In genomic region chr1:231778009-231778719, GRCh38 we compare ENCODE assay signal across 10 cellular contexts.
DNase-seq lines count a peak whose midpoint lies in the region; ATAC-seq, FAIRE-seq and TF ChIP-seq lines count a peak whose summit lies in the region.
"Had no signal": no experiment of that assay in that cellular context is flagged by ENCODE, and none has a peak within 500 bp of the region (broad histone marks: within the 10 kb centered on the region; RNA-seq: fewer than 3 reads in every experiment).

No MANE protein-coding gene starts in this region.

- no peak overlapping the region for H3K4me3 ChIP-seq in right lobe of liver
- no peak overlapping the region for H3K4me3 ChIP-seq in HepG2 (replicated peaks in 1 of 3; ENCODE audit: insufficient read depth in 1 of 3, low read depth in 2 of 3, low read length in 3 of 3)
- H3K4me3 ChIP-seq in cardiac fibroblast (replicated peaks in 1 of 2; ENCODE audit: low read depth in 2 of 2, low read length in 2 of 2): no peak overlapping the region
- H3K4me3 ChIP-seq in lower leg skin (ENCODE audit: low read depth, poor library complexity, severe bottlenecking): no peak overlapping the region
- H3K4me3 ChIP-seq in neuronal stem cell (ENCODE audit: low read length in 2 of 2): no peak overlapping the region
- H3K4me3 ChIP-seq in A673 (ENCODE audit: low read depth, low read length, poor library complexity, severe bottlenecking): no peak overlapping the region

- H3K4ac ChIP-seq in neuronal stem cell (ENCODE audit: low read length): no peak overlapping the region

- intact Hi-C loops in right lobe of liver (cut with DNase I): no loop called here
- intact Hi-C loops in HepG2 (cut with micrococcal nuclease; ENCODE audit: unreplicated experiment): no loop called here
- intact Hi-C loops in lower leg skin (cut with DNase I; ENCODE audit: low total_unique reads): no loop called here
- intact Hi-C loops in A673 (cut with micrococcal nuclease; ENCODE audit: unreplicated experiment): no loop called here

- no peaks in the 10 kb centered on the region for H3K79me1 ChIP-seq in neuronal stem cell (ENCODE audit: low read depth, low read length)

- H4K8ac ChIP-seq in neuronal stem cell (ENCODE audit: low read depth, low read length): no peak overlapping the region

- no TSS peak for BruUV-seq in HepG2 (replicated peaks; lab: Mats Ljungman, UMichigan)
- BruUV-seq in A673 (replicated peaks; lab: Mats Ljungman, UMichigan): no TSS peak

- H3K9me3 ChIP-seq in right lobe of liver (no peaks in the 10 kb centered on the region), HepG2 (ENCODE audit: low read length) (no peaks in the 10 kb centered on the region), neuronal stem cell (replicated peaks in 1 of 2; ENCODE audit: control insufficient read depth in 2 of 2, insufficient read depth in 1 of 2, low read depth in 1 of 2, low read length in 2 of 2) (peaks cover 0 to 4% of the 10 kb centered on the region in 2 donors), A673 (ENCODE audit: low read depth, low read length, poor library complexity, severe bottlenecking) (no peaks in the 10 kb centered on the region)
- H3K9me3 ChIP-seq: BE2C had no signal

- H3K36me3 ChIP-seq in right lobe of liver (no peaks in the 10 kb centered on the region), HepG2 (replicated peaks in 1 of 2; ENCODE audit: control insufficient read depth in 1 of 2, insufficient read depth in 2 of 2, low read length in 2 of 2) (peaks cover 2 to 3% of the 10 kb centered on the region in 2 experiments; a peak in 2 of 5 replicates), neuronal stem cell (replicated peaks in 1 of 2; ENCODE audit: control insufficient read depth in 2 of 2, insufficient read depth in 2 of 2, low read length in 2 of 2) (no peaks in the 10 kb centered on the region), A673 (ENCODE audit: insufficient read depth, low read length, poor library complexity, severe bottlenecking) (no peaks in the 10 kb centered on the region)
- H3K36me3 ChIP-seq: BE2C had no signal

- peak; percentile 48 to 65 (median 54) for ATAC-seq in right lobe of liver
- ATAC-seq in HepG2: no peak
- no peak for ATAC-seq in HG03025 (IDR thresholded peaks at IDR 0.05; ENCODE audit: low FRiP score, unreplicated experiment)
- ATAC-seq: activated T-cell treated with anti-CD3 and anti-CD28 coated beads, Interleukin-2, amount 50 U/mL, for 72 hours had no signal

- H3K9ac ChIP-seq in HepG2 (ENCODE audit: insufficient read depth, low read depth, low read length) (no peak overlapping the region), neuronal stem cell (ENCODE audit: low read depth, low read length, poor library complexity) (no peak overlapping the region)

- in situ Hi-C loops in HepG2 (cut with HindIII; ENCODE audit: extremely low pct_ligation_motif_present, low pct_unique_long_range_greater_than_20kb): no loop called here

- WGBS in right lobe of liver (ENCODE audit: insufficient coverage, low coverage, low lambda C conversion rate, missing lambda C conversion rate): 52% methylated on average over 9 of the region's 9 CpGs
- WGBS in HepG2 (ENCODE audit: low lambda C conversion rate): 83% methylated on average over 9 of the region's 9 CpGs
- WGBS in lower leg skin, 2 donors: 33 to 39% methylated on average over 9 of the region's 9 CpGs
- no CpG with 5 or more reads among the region's 9 CpGs for WGBS in neuronal stem cell (ENCODE audit: extremely low coverage in 2 of 2, insufficient read length in 2 of 2, insufficient replicate concordance in 1 of 2), 2 donors

- H3K18ac ChIP-seq in neuronal stem cell (ENCODE audit: low read length): no peak overlapping the region

- no peak for TF ChIP-seq POLR2A in right lobe of liver (IDR thresholded peaks at IDR 0.05)
- no peak for TF ChIP-seq POLR2A in HepG2 (IDR thresholded peaks at IDR 0.05; ENCODE audit: insufficient read depth in 1 of 2, low read depth in 2 of 2, low read length in 2 of 2)
- TF ChIP-seq POLR2A in lower leg skin (IDR thresholded peaks at IDR 0.05): no peak

- H3K14ac ChIP-seq in neuronal stem cell (ENCODE audit: low read length): no peak overlapping the region

- no peak overlapping the region for H2BK5ac ChIP-seq in neuronal stem cell (ENCODE audit: low read length)

- no peaks in the 10 kb centered on the region for H3K79me2 ChIP-seq in HepG2 (ENCODE audit: insufficient read depth, low read length)

- POLR2A ChIA-PET in HepG2 (lab: Yijun Ruan, JAX): no interaction called here
- POLR2A ChIA-PET in A673 (lab: Charles Lee; ENCODE audit: low non-redundant PET): no interaction called here

- H2BK15ac ChIP-seq in neuronal stem cell (ENCODE audit: low read length): no peak overlapping the region

- FAIRE-seq in HepG2 (lab: Jason Lieb, UNC): no peak

- no peak overlapping the region for H2BK12ac ChIP-seq in neuronal stem cell (ENCODE audit: low read length)

- H4K20me1 ChIP-seq in HepG2 (ENCODE audit: insufficient read depth, low read length): no peaks in the 10 kb centered on the region

- H4K91ac ChIP-seq in neuronal stem cell (ENCODE audit: low read depth, low read length, poor library complexity): no peak overlapping the region

- H3K27me3 ChIP-seq in right lobe of liver: no peaks in the 10 kb centered on the region
- no peaks in the 10 kb centered on the region for H3K27me3 ChIP-seq in HepG2 (ENCODE audit: control insufficient read depth in 1 of 2, insufficient read depth in 2 of 2, low read length in 2 of 2)
- no peaks in the 10 kb centered on the region for H3K27me3 ChIP-seq in neuronal stem cell (ENCODE audit: control insufficient read depth in 3 of 3, insufficient read depth in 3 of 3, low read depth in 1 of 3, low read length in 3 of 3)
- no peaks in the 10 kb centered on the region for H3K27me3 ChIP-seq in A673 (replicated peaks; ENCODE audit: insufficient read depth, low read depth, low read length, poor library complexity)
- H3K27me3 ChIP-seq: BE2C had no signal

- DNase-seq in right lobe of liver: no peak
- DNase-seq in HepG2 (ENCODE audit: low spot score): no peak
- DNase-seq in cardiac fibroblast (ENCODE audit: low read depth in 2 of 2): peak; percentile 48 to 54
- peak; percentile 69 to 88 for DNase-seq in lower leg skin (ENCODE audit: low spot score in 2 of 2)
- no peak for DNase-seq in stimulated activated CD4-positive, alpha-beta T cell treated with anti-CD3 and anti-CD28 coated beads, Interleukin-2, amount 100 ng/mL, for 24 hours
- DNase-seq in neuronal stem cell (ENCODE audit: low spot score): no peak
- no peak for DNase-seq in A673 (ENCODE audit: low spot score)
- DNase-seq: activated T-cell treated with anti-CD3 and anti-CD28 coated beads, Interleukin-2, amount 50 U/mL, for 72 hours; BE2C had no signal

- no peak overlapping the region for H2BK120ac ChIP-seq in neuronal stem cell (ENCODE audit: low read depth, low read length)

- H3K27ac ChIP-seq in right lobe of liver (peak overlapping the region in 1 of 3 donors; percentile 38), HepG2 (ENCODE audit: extremely low read length, insufficient read depth, low read length) (no peak overlapping the region), neuronal stem cell (replicated peaks; ENCODE audit: low read length) (no peak overlapping the region), A673 (ENCODE audit: low read depth, low read length, poor library complexity, severe bottlenecking) (no peak overlapping the region)

- no peak for TF ChIP-seq RAD21 in HepG2 (CRISPR knock-in tag; IDR thresholded peaks at IDR 0.05)

- H3K4me2 ChIP-seq in HepG2 (ENCODE audit: low read depth, low read length) (no peak overlapping the region), neuronal stem cell (ENCODE audit: insufficient read depth, low read length, poor library complexity, severe bottlenecking) (no peak overlapping the region)

- no peak overlapping the region for H3K23ac ChIP-seq in neuronal stem cell (ENCODE audit: low read depth, low read length, poor library complexity)

- CTCF ChIA-PET in HepG2 (lab: Yijun Ruan, JAX; ENCODE audit: low intra/inter-chr PET ratio, low total read pairs) (no interaction called here), A673 (lab: Charles Lee) (interaction anchor here (1.0 kb wide), 1 partner anchor 21 kb away, joined by 3 read pairs; no protein-coding TSS in a partner anchor)

- TF ChIP-seq EP300 in HepG2 (IDR thresholded peaks at IDR 0.05; ENCODE audit: low read depth in 2 of 2, low read length in 2 of 2) (no peak), HepG2 (CRISPR knock-in tag; IDR thresholded peaks at IDR 0.05; ENCODE audit: borderline replicate concordance) (no peak)

- H3K4me1 ChIP-seq in right lobe of liver: no peaks in the 10 kb centered on the region
- no peaks in the 10 kb centered on the region for H3K4me1 ChIP-seq in HepG2 (ENCODE audit: insufficient read depth, low read length)
- peaks cover 0 to 1% of the 10 kb centered on the region in 2 donors for H3K4me1 ChIP-seq in neuronal stem cell (ENCODE audit: control insufficient read depth in 2 of 2, insufficient read depth in 1 of 2, low read depth in 1 of 2, low read length in 2 of 2)
- H3K4me1 ChIP-seq in A673 (ENCODE audit: insufficient read depth, low read length, poor library complexity, severe bottlenecking): no peaks in the 10 kb centered on the region
- H3K4me1 ChIP-seq: BE2C had no signal

- TF ChIP-seq CTCF in right lobe of liver (IDR thresholded peaks at IDR 0.05) (no peak), HepG2 (CRISPR knock-in tag; IDR thresholded peaks at IDR 0.05) (no peak), cardiac fibroblast (IDR thresholded peaks at IDR 0.05; ENCODE audit: low read depth, low read length) (no peak), lower leg skin (IDR thresholded peaks at IDR 0.05) (no peak), A673 (conservative IDR thresholded peaks at IDR 0.05; ENCODE audit: low read depth, low read length) (no peak)

- no peak overlapping the region for H2AFZ ChIP-seq in HepG2 (ENCODE audit: low read length)
- H2AFZ ChIP-seq in neuronal stem cell (ENCODE audit: low read length): no peak overlapping the region

- H2AK5ac ChIP-seq in neuronal stem cell (ENCODE audit: low read depth, low read length): no peak overlapping the region

TF ChIP-seq in HepG2, 621 proteins besides CTCF, POLR2A, EP300 and RAD21 (continues in another document):
- TF ChIP-seq BATF2 (CRISPR knock-in tag; IDR thresholded peaks at IDR 0.05) (no peak), REL (CRISPR knock-in tag; conservative IDR thresholded peaks at IDR 0.05) (no peak)

Comparison
In these comparisons a context has a peak if more than half of its experiments do, and no peak if none do; other contexts are left out.
1. ATAC-seq: peak in right lobe of liver (4 of 4); none in HepG2 (single experiment) and HG03025 (single experiment).
2. DNase-seq: peak in cardiac fibroblast (2 of 2) and lower leg skin (2 of 2); none in right lobe of liver (0 of 3), HepG2 (single experiment), stimulated activated CD4-positive, alpha-beta T cell treated with anti-CD3 and anti-CD28 coated beads, Interleukin-2, amount 100 ng/mL, for 24 hours (0 of 2), neuronal stem cell (single experiment) and A673 (single experiment).